Comparison of ENCODE assay signal across 8 cellular contexts in genomic region chr10:67772894-67773511, GRCh38.
DNase-seq lines count a peak whose midpoint lies in the region; ATAC-seq, FAIRE-seq and TF ChIP-seq lines count a peak whose summit lies in the region.

No MANE protein-coding gene starts in this region.

- H3K27ac ChIP-seq in small intestine (ENCODE audit: low read depth in 1 of 2, low read length in 1 of 2): no peak overlapping the region

- no peaks in the 10 kb centered on the region for H3K27me3 ChIP-seq in small intestine (ENCODE audit: control insufficient read depth in 2 of 2, insufficient read depth in 2 of 2, low read length in 2 of 2)

- H3K4me3 ChIP-seq in small intestine (ENCODE audit: low read depth in 1 of 2, low read length in 2 of 2): no peak overlapping the region

- H3K9me3 ChIP-seq in small intestine (ENCODE audit: control insufficient read depth, low read depth): no peaks in the 10 kb centered on the region

- TF ChIP-seq CTCF in GM13976 (IDR thresholded peaks at IDR 0.05; ENCODE audit: borderline replicate concordance, control extremely low read depth, extremely low read depth, insufficient read depth, missing control alignments): no peak

- H3K4me1 ChIP-seq in small intestine (ENCODE audit: control insufficient read depth in 2 of 2, insufficient read depth in 1 of 2, low read depth in 1 of 2, low read length in 1 of 2): no peaks in the 10 kb centered on the region

- in situ Hi-C loops in GM13976 (cut with MboI; ENCODE audit: low sequenced_read_pairs, unreplicated experiment): no loop called here

- peak; percentile 98 for ATAC-seq in GM21528 (IDR thresholded peaks at IDR 0.05; ENCODE audit: low FRiP score, unreplicated experiment)
- peak; percentile 90 for ATAC-seq in HG03575 (IDR thresholded peaks at IDR 0.05; ENCODE audit: extremely low read depth, insufficient number of reproducible peaks, low FRiP score, unreplicated experiment)
- ATAC-seq in esophagus mucosa: peak; percentile 58

- no peak for FAIRE-seq in small intestine (lab: Jason Lieb, UNC)

- DNase-seq in GM13976 (ENCODE audit: low spot score) (peak; percentile 73), small intestine (no peak), DMS53 treated with DMSO at 0.1 percent for 48 hours (lab: John Stamatoyannopoulos, UW; ENCODE audit: unreplicated experiment) (no peak), NCI-H1930 (lab: John Stamatoyannopoulos, UW) (no peak), HUDEP-2 (lab: John Stamatoyannopoulos, UW; ENCODE audit: unreplicated experiment in 76 of 76) (no peak)

- H3K36me3 ChIP-seq in small intestine (ENCODE audit: control insufficient read depth in 2 of 2, insufficient read depth in 2 of 2, low read length in 2 of 2): no peaks in the 10 kb centered on the region
